In the genomic region with DNA sequence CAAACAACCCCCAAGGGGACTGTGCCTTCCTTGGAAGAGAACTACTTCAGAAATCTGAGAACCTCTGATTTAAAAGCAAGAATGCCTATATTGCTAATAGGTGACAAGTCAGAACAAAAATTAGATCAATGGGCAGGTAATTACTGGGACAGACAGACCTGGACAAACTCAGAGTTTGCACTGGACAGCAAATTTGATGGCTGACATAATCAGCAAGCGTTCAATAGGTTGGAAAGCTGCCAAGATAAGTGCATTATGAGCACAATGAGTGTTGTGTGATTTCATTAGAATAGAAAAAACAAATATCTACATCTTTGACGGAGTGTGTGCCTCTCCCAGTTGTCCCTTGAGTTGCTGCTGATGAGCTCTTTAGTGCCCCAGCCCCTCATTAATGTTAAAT, we compare ENCODE assay signal across 17 cellular contexts.
"Had no signal": no experiment of that assay in that cellular context is flagged by ENCODE, and none has a peak within 500 bp of the region (broad histone marks: within the 10 kb centered on the region; RNA-seq: fewer than 3 reads in every experiment).

No MANE protein-coding gene starts in this region.

- ATAC-seq: activated CD4-positive, alpha-beta T cell treated with anti-CD3 and anti-CD28 coated beads for 36 hours; left ventricle myocardium superior; naive thymus-derived CD8-positive, alpha-beta T cell; stimulated activated naive B cell treated with anti-CD40 and anti-IgM and Interleukin-4, amounts not matched to agents 10 μg/mL and 1 μg/mL and 100 μg/mL, for 72 hours had no signal

- H3K4me3 Mint-ChIP-seq: activated CD4-positive, alpha-beta memory T cell treated with anti-CD3 and anti-CD28 coated beads for 36 hours; activated CD4-positive, alpha-beta T cell treated with anti-CD3 and anti-CD28 coated beads for 36 hours; activated naive CD8-positive, alpha-beta T cell; activated T-helper 1 cell treated with anti-CD3 and anti-CD28 coated beads, Interleukin-12 subunit alpha, Interleukin-12 subunit beta, Interleukin-2, Interleukin-4 antibody, amounts not matched to agents 30 ng/mL and 10 ng/mL and 1 ng/mL, durations not matched to agents 14 hours and 24 hours and 36 hours; naive thymus-derived CD8-positive, alpha-beta T cell; stimulated activated naive B cell treated with anti-CD40 and anti-IgM and Interleukin-4, amounts not matched to agents 10 μg/mL and 1 μg/mL and 100 μg/mL, for 72 hours; T-helper 2 cell treated with Interferon-gamma antibody and Interleukin-4, amounts not matched to agents 5 μg/mL and 100 μg/mL, for 36 hours had no signal

- H3K9me3 ChIP-seq: thyroid gland, vagina had no signal

- H3K27me3 Mint-ChIP-seq: activated CD4-positive, alpha-beta T cell treated with anti-CD3 and anti-CD28 coated beads for 36 hours had no signal

- H3K27ac Mint-ChIP-seq: activated CD4-positive, alpha-beta memory T cell treated with anti-CD3 and anti-CD28 coated beads for 36 hours; activated CD4-positive, alpha-beta T cell treated with anti-CD3 and anti-CD28 coated beads for 36 hours; activated naive CD8-positive, alpha-beta T cell; activated T-helper 1 cell treated with anti-CD3 and anti-CD28 coated beads, Interleukin-12 subunit alpha, Interleukin-12 subunit beta, Interleukin-2, Interleukin-4 antibody, amounts not matched to agents 30 ng/mL and 10 ng/mL and 1 ng/mL, durations not matched to agents 14 hours and 24 hours and 36 hours; naive thymus-derived CD8-positive, alpha-beta T cell; stimulated activated naive B cell treated with anti-CD40 and anti-IgM and Interleukin-4, amounts not matched to agents 10 μg/mL and 1 μg/mL and 100 μg/mL, for 72 hours; T-helper 2 cell treated with Interferon-gamma antibody and Interleukin-4, amounts not matched to agents 5 μg/mL and 100 μg/mL, for 36 hours had no signal

- DNase-seq: activated CD4-positive, alpha-beta memory T cell treated with anti-CD3 and anti-CD28 coated beads for 36 hours; activated CD4-positive, alpha-beta T cell treated with anti-CD3 and anti-CD28 coated beads for 36 hours; activated T-cell treated with anti-CD3 and anti-CD28 coated beads for 4 hours; amniotic stem cell; foreskin fibroblast; left ventricle myocardium superior; mesenchymal stem cell; naive thymus-derived CD8-positive, alpha-beta T cell; stimulated activated naive B cell treated with anti-CD40 and anti-IgM and Interleukin-4, amounts not matched to agents 10 μg/mL and 1 μg/mL and 100 μg/mL, for 72 hours; thyroid gland had no signal

- FAIRE-seq: TTC549 had no signal

- H3K27me3 ChIP-seq: thyroid gland, vagina had no signal

- H3K79me2 ChIP-seq: parathyroid adenoma had no signal

- H2AFZ ChIP-seq: parathyroid adenoma had no signal

- H3K4me3 ChIP-seq: thyroid gland, vagina had no signal

- H3K4me1 ChIP-seq: parathyroid adenoma, vagina had no signal

- H3K9me3 Mint-ChIP-seq: activated CD4-positive, alpha-beta memory T cell treated with anti-CD3 and anti-CD28 coated beads for 36 hours; activated T-helper 1 cell treated with anti-CD3 and anti-CD28 coated beads, Interleukin-12 subunit alpha, Interleukin-12 subunit beta, Interleukin-2, Interleukin-4 antibody, amounts not matched to agents 30 ng/mL and 10 ng/mL and 1 ng/mL, durations not matched to agents 14 hours and 24 hours and 36 hours; naive thymus-derived CD8-positive, alpha-beta T cell; stimulated activated naive B cell treated with anti-CD40 and anti-IgM and Interleukin-4, amounts not matched to agents 10 μg/mL and 1 μg/mL and 100 μg/mL, for 72 hours; T-helper 2 cell treated with Interferon-gamma antibody and Interleukin-4, amounts not matched to agents 5 μg/mL and 100 μg/mL, for 36 hours had no signal

- H3K27ac ChIP-seq: epithelial cell of prostate, parathyroid adenoma, thyroid gland, vagina had no signal

- H3K36me3 ChIP-seq: thyroid gland, vagina had no signal

- H3K9ac ChIP-seq: parathyroid adenoma had no signal

- H3K4me1 Mint-ChIP-seq: naive thymus-derived CD8-positive, alpha-beta T cell; stimulated activated naive B cell treated with anti-CD40 and anti-IgM and Interleukin-4, amounts not matched to agents 10 μg/mL and 1 μg/mL and 100 μg/mL, for 72 hours had no signal
